ENCODE assay signal across 24 cellular contexts in the genomic region with DNA sequence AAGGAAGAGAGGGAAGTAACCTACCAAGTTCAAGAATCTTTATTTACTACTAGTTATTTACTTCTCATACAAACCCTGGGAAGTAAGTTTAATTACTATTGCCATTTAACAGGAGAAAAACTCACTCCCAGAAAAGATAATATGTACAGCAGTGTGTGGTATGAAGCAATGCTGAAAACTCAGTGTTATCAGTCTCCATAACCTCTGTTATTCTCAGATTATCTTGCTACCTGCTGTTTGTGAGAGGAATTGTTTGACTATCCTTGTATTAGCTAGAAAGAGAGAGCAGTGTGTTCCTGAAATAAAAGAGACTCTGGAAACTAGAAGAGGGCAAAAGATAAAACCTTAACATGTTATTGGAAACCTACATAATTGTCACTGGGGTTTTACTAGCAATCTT. TPM values are rescaled to one million over a fixed set of nuclear protein-coding genes. Genes with fewer than 3 reads are reported as not detected.
"Had no signal": no experiment of that assay in that cellular context is flagged by ENCODE, and none has a peak within 500 bp of the region (broad histone marks: within the 10 kb centered on the region; RNA-seq: fewer than 3 reads in every experiment).

No MANE protein-coding gene starts in this region.

- H3K36me3 ChIP-seq: esophagus muscularis mucosa, gastrocnemius medialis, heart right ventricle, left lung, lower lobe of right lung had no signal

- ATAC-seq: gastrocnemius medialis, heart right ventricle, left cardiac atrium, left lung, left ventricle myocardium superior, lower lobe of right lung had no signal

- H3K27ac ChIP-seq: coronary artery, esophagus muscularis mucosa, gastrocnemius medialis, heart right ventricle, left lung, lower lobe of right lung had no signal

- H3K4me3 ChIP-seq: coronary artery, dorsolateral prefrontal cortex, esophagus muscularis mucosa, gastrocnemius medialis, heart right ventricle, left lung, lower lobe of right lung had no signal

- DNase-seq: dermis blood vessel endothelial cell; dorsolateral prefrontal cortex; effector CD4-positive, alpha-beta T cell; effector memory CD4-positive, alpha-beta T cell; foreskin melanocyte; gastrocnemius medialis; glutamatergic neuron; head of caudate nucleus; heart right ventricle; hippocampal formation; left cardiac atrium; left lung; left ventricle myocardium superior; lower lobe of right lung; mesenchymal stem cell; midbrain had no signal

- H3K4me1 ChIP-seq: esophagus muscularis mucosa, gastrocnemius medialis, left lung, lower lobe of right lung had no signal

- H3K27me3 ChIP-seq: dorsolateral prefrontal cortex, esophagus muscularis mucosa, gastrocnemius medialis, heart right ventricle, left lung had no signal

- FAIRE-seq: colon, endothelial cell of umbilical vein, islet of Langerhans, keratinocyte had no signal

- H3K9me3 ChIP-seq: esophagus muscularis mucosa, gastrocnemius medialis, heart right ventricle, left lung, lower lobe of right lung had no signal

RNA-seq across cellular contexts. Expression of a gene that starts 38.2 kb away (rescaled TPM):
- total RNA-seq: dermis blood vessel endothelial cell, endothelial cell of umbilical vein, glomerular endothelial cell, lung microvascular endothelial cell had no signal
- polyA plus RNA-seq: endothelial cell of umbilical vein, keratinocyte had no signal
